ENCODE assay signal across 3 cellular contexts in genomic region chr10:128633864-128634541, GRCh38.
TF ChIP-seq lines count a peak whose summit lies in the region.

No MANE protein-coding gene starts in this region.

TF ChIP-seq in SK-N-SH, 30 proteins besides CTCF, POLR2A, EP300 and RAD21 (continued from another document):
- TF ChIP-seq REST (IDR thresholded peaks at IDR 0.05; ENCODE audit: low read depth, low read length) (no peak), SIN3A (IDR thresholded peaks at IDR 0.05; ENCODE audit: borderline replicate concordance, low read depth, low read length) (no peak)

TF ChIP-seq in SK-N-SH treated with all-trans-retinoic acid at 6 μM for 48 hours, 23 proteins besides CTCF, POLR2A, EP300 and RAD21 (continued from another document):
- no peak for TF ChIP-seq PATZ1 (CRISPR knock-in tag; IDR thresholded peaks at IDR 0.05; ENCODE audit: borderline replicate concordance)
- TF ChIP-seq ESRRG (CRISPR knock-in tag; IDR thresholded peaks at IDR 0.05) = no peak
- TF ChIP-seq CREB5 (CRISPR knock-in tag; IDR thresholded peaks at IDR 0.05; ENCODE audit: low read depth) = no peak
- TF ChIP-seq, protein P1, sequence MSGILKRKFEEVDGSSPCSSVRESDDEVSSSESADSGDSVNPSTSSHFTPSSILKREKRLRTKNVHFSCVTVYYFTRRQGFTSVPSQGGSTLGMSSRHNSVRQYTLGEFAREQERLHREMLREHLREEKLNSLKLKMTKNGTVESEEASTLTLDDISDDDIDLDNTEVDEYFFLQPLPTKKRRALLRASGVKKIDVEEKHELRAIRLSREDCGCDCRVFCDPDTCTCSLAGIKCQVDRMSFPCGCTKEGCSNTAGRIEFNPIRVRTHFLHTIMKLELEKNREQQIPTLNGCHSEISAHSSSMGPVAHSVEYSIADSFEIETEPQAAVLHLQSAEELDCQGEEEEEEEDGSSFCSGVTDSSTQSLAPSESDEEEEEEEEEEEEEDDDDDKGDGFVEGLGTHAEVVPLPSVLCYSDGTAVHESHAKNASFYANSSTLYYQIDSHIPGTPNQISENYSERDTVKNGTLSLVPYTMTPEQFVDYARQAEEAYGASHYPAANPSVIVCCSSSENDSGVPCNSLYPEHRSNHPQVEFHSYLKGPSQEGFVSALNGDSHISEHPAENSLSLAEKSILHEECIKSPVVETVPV (CRISPR knock-in tag; IDR thresholded peaks at IDR 0.05) = no peak
- TF ChIP-seq ISL1 (CRISPR knock-in tag; IDR thresholded peaks at IDR 0.05) = no peak
- TF ChIP-seq ZNF70 (CRISPR knock-in tag; IDR thresholded peaks at IDR 0.05) = no peak
- TF ChIP-seq ZFP3 (CRISPR knock-in tag; IDR thresholded peaks at IDR 0.05) = no peak

TF ChIP-seq in WTC11, 78 proteins besides CTCF, POLR2A, EP300 and RAD21 (continued from another document):
- no peak for TF ChIP-seq ZNF512 (CRISPR knock-in tag; IDR thresholded peaks at IDR 0.05; ENCODE audit: borderline replicate concordance)
- TF ChIP-seq, protein P2, sequence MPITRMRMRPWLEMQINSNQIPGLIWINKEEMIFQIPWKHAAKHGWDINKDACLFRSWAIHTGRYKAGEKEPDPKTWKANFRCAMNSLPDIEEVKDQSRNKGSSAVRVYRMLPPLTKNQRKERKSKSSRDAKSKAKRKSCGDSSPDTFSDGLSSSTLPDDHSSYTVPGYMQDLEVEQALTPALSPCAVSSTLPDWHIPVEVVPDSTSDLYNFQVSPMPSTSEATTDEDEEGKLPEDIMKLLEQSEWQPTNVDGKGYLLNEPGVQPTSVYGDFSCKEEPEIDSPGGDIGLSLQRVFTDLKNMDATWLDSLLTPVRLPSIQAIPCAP (CRISPR knock-in tag; IDR thresholded peaks at IDR 0.05) = no peak
- TF ChIP-seq ATF6 (CRISPR knock-in tag; IDR thresholded peaks at IDR 0.05) = no peak
TF ChIP-seq in WTC11: peak in this region for 0.
